ENCODE assay signal across 1 cellular context in genomic region chr12:14860490-14860889, GRCh38.
TF ChIP-seq lines count a peak whose summit lies in the region.

No MANE protein-coding gene starts in this region.

TF ChIP-seq in HEK293, 187 proteins besides CTCF, POLR2A, EP300 and RAD21 (continued from another document):
- no peak for TF ChIP-seq ZNF280C (tag by site-specific recombination; IDR thresholded peaks at IDR 0.05)
- TF ChIP-seq ZFP69B (tag by site-specific recombination; IDR thresholded peaks at IDR 0.05): no peak
- no peak for TF ChIP-seq HOXA7 (CRISPR knock-in tag; IDR thresholded peaks at IDR 0.05; ENCODE audit: borderline replicate concordance)
- TF ChIP-seq ZNF133 (tag by site-specific recombination; IDR thresholded peaks at IDR 0.05): no peak
- no peak for TF ChIP-seq ZNF645 (tag by site-specific recombination; IDR thresholded peaks at IDR 0.05)
